8 cellular contexts compared by ENCODE assay signal in genomic region chr20:25624500-25624939, GRCh38. TPM values are rescaled to one million over a fixed set of nuclear protein-coding genes. Genes with fewer than 3 reads are reported as not detected.
DNase-seq lines count a peak whose midpoint lies in the region; ATAC-seq lines count a peak whose summit lies in the region.

No MANE protein-coding gene starts in this region.

- peak overlapping the region; percentile 85 for H3K4me3 ChIP-seq in GM08714 (ENCODE audit: low read length)
- H3K4me3 ChIP-seq in NT2/D1 (ENCODE audit: insufficient read length, low read depth) = peak overlapping the region; percentile 78
- H3K4me3 ChIP-seq in ectodermal cell (ENCODE audit: insufficient read depth, low read depth, low read length) = peak overlapping the region; percentile 60
- peak overlapping the region; percentile 64 for H3K4me3 ChIP-seq in neuron (ENCODE audit: low read length)

- H2AFZ ChIP-seq in neuron (ENCODE audit: low read depth, low read length) = peak overlapping the region; percentile 97

- peak overlapping the region; percentile 45 for H3K27ac ChIP-seq in ectodermal cell (ENCODE audit: insufficient read depth, low read depth, low read length, poor library complexity, severe bottlenecking)

- H3K27me3 ChIP-seq in NT2/D1 (ENCODE audit: insufficient read depth, insufficient read length) (peaks cover 8% of the 10 kb centered on the region), ectodermal cell (ENCODE audit: control insufficient read depth, insufficient read depth, low read length, poor library complexity, severe bottlenecking) (peaks cover 21% of the 10 kb centered on the region), neuron (ENCODE audit: insufficient read depth, low read length) (no peaks in the 10 kb centered on the region)

- H3K4me1 ChIP-seq in NT2/D1 (ENCODE audit: insufficient read depth, insufficient read length) (no peaks in the 10 kb centered on the region), ectodermal cell (ENCODE audit: control insufficient read depth, insufficient read depth, low read length) (peaks cover 5% of the 10 kb centered on the region), neuron (ENCODE audit: insufficient read depth, low read length) (peaks cover 8% of the 10 kb centered on the region)

- H3K9me3 ChIP-seq in NT2/D1 (ENCODE audit: insufficient read depth, low read length) = no peaks in the 10 kb centered on the region
- H3K9me3 ChIP-seq in ectodermal cell (ENCODE audit: control insufficient read depth, low read length) = no peaks in the 10 kb centered on the region
- peaks cover 4% of the 10 kb centered on the region for H3K9me3 ChIP-seq in neuron (ENCODE audit: low read length)

- DNase-seq in NT2/D1 (ENCODE audit: low read depth, low spot score) (no peak), NCI-H1105 (lab: John Stamatoyannopoulos, UW) (no peak), NCI-H2107 treated with DMSO at 0.1 percent for 48 hours (lab: John Stamatoyannopoulos, UW; ENCODE audit: unreplicated experiment) (no peak)

- peaks cover 7% of the 10 kb centered on the region for H3K36me3 ChIP-seq in NT2/D1 (ENCODE audit: insufficient read depth, insufficient read length, low read length)
- no peaks in the 10 kb centered on the region for H3K36me3 ChIP-seq in ectodermal cell (ENCODE audit: control insufficient read depth, insufficient read depth, low read length)
- H3K36me3 ChIP-seq in neuron (ENCODE audit: insufficient read depth, low read length) = no peaks in the 10 kb centered on the region

- WGBS in ectodermal cell, 2 experiments = 52 to 58% methylated on average over 17 of the region's 17 CpGs

- peak overlapping the region; percentile 90 for H3K9ac ChIP-seq in NT2/D1 (ENCODE audit: insufficient read length, low read depth)

- no peak for ATAC-seq in GM18498 (IDR thresholded peaks at IDR 0.05; ENCODE audit: unreplicated experiment)
- no peak for ATAC-seq in GM21360 (IDR thresholded peaks at IDR 0.05; ENCODE audit: unreplicated experiment)

RNA-seq across cellular contexts. Expression of gene NANP, which starts 0.7 kb away (rescaled TPM):
- 6.8 TPM for polyA plus RNA-seq in ectodermal cell (2013, experiment 1 of 4)
- 7.9 TPM for polyA plus RNA-seq in ectodermal cell (2013, experiment 2 of 4)
- 5.5 TPM for polyA plus RNA-seq in ectodermal cell (2013, experiment 3 of 4)
- polyA plus RNA-seq in ectodermal cell (2013, experiment 4 of 4) = 5.2 TPM

RNA-seq across cellular contexts. Expression of gene NINL, which starts 39.2 kb away (rescaled TPM):
- 29.6 TPM for polyA plus RNA-seq in ectodermal cell (2013, experiment 1 of 4)
- 26.0 TPM for polyA plus RNA-seq in ectodermal cell (2013, experiment 2 of 4)
- 25.0 TPM for polyA plus RNA-seq in ectodermal cell (2013, experiment 3 of 4)
- 24.5 TPM for polyA plus RNA-seq in ectodermal cell (2013, experiment 4 of 4)
